ENCODE assay signal across 17 cellular contexts in the genomic region with DNA sequence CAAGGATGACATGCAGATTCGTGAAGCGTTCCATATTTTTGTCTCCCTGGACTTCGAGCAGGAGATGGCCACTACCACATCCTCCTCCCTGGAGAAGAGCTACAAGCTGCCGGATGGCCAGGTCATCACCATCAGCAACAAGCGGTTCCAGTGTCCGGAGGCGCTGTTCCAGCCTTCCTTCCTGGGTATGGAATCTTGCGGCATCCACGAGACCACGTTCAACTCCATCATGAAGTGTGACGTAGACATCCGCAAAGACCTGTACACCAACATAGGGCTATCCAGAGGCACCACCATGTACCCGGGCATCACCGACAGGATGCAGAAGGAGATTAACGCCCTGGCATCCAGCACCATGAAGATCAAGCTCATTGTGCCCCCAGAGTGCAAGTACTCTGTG. TPM values are rescaled to one million over a fixed set of nuclear protein-coding genes. Genes with fewer than 3 reads are reported as not detected.
DNase-seq lines count a peak whose midpoint lies in the region; ATAC-seq and TF ChIP-seq lines count a peak whose summit lies in the region.
"Had no signal": no experiment of that assay in that cellular context is flagged by ENCODE, and none has a peak within 500 bp of the region (broad histone marks: within the 10 kb centered on the region; RNA-seq: fewer than 3 reads in every experiment).

No MANE protein-coding gene starts in this region.

- no peak for ATAC-seq in Right ventricle myocardium superior (ENCODE audit: poor library complexity)
- ATAC-seq in T-helper 17 cell, result no peak
- ATAC-seq in mucosa of descending colon, result no peak
- ATAC-seq: A549; CD8-positive, alpha-beta T cell had no signal

- H3K27me3 Mint-ChIP-seq in IgD-negative memory B cell (no peaks in the 10 kb centered on the region), T-helper 17 cell (no peaks in the 10 kb centered on the region)

- H3K9me3 Mint-ChIP-seq in IgD-negative memory B cell, result no peaks in the 10 kb centered on the region
- H3K9me3 Mint-ChIP-seq: CD14-positive monocyte; CD8-positive, alpha-beta T cell had no signal

- H3K4me1 ChIP-seq in cardiac muscle cell (ENCODE audit: low read depth) (peaks cover 5% of the 10 kb centered on the region), mucosa of descending colon (ENCODE audit: low read depth) (peaks cover 20% of the 10 kb centered on the region)

- H3K4me3 Mint-ChIP-seq in IgD-negative memory B cell, result peak overlapping the region in 3 of 4 donors; percentile 8 to 98 (median 45)
- H3K4me3 Mint-ChIP-seq in T-helper 17 cell, result no peak overlapping the region
- H3K4me3 Mint-ChIP-seq: CD14-positive monocyte had no signal

- H3K36me3 ChIP-seq in cardiac muscle cell (no peaks in the 10 kb centered on the region), mucosa of descending colon (ENCODE audit: low read depth) (no peaks in the 10 kb centered on the region)

- peaks cover 1% of the 10 kb centered on the region for H3K36me3 Mint-ChIP-seq in IgD-negative memory B cell
- peaks cover 2% of the 10 kb centered on the region for H3K36me3 Mint-ChIP-seq in T-helper 17 cell (ENCODE audit: low read depth)

- DNase-seq in cardiac muscle cell (ENCODE audit: low read depth in 1 of 2, low spot score in 1 of 2) (no peak), Right ventricle myocardium superior (no peak), T-helper 17 cell (no peak), posterior vena cava (ENCODE audit: low spot score) (peak; percentile 51), mucosa of descending colon (no peak)
- DNase-seq: CD8-positive, alpha-beta T cell; COR-L47; DMS153; DMS79 treated with DMSO at 0.1 percent for 48 hours; GDM1 had no signal

- no peak overlapping the region for H3K4me3 ChIP-seq in cardiac muscle cell
- H3K4me3 ChIP-seq in mucosa of descending colon, result no peak overlapping the region
- H3K4me3 ChIP-seq: A549, HAP-1 had no signal

- no peak for TF ChIP-seq CTCF in cardiac muscle cell (IDR thresholded peaks at IDR 0.05; ENCODE audit: low read depth, low read length)
- TF ChIP-seq CTCF in mucosa of descending colon (IDR thresholded peaks at IDR 0.05), result no peak

- peak overlapping the region in 2 of 3 donors; percentile 23 to 51 for H3K27ac Mint-ChIP-seq in IgD-negative memory B cell
- peak overlapping the region; percentile 24 for H3K27ac Mint-ChIP-seq in T-helper 17 cell

- H3K9me3 ChIP-seq in cardiac muscle cell (ENCODE audit: low read depth), result no peaks in the 10 kb centered on the region
- no peaks in the 10 kb centered on the region for H3K9me3 ChIP-seq in T-helper 17 cell (ENCODE audit: control insufficient read depth, low read length, poor library complexity, severe bottlenecking)
- no peaks in the 10 kb centered on the region for H3K9me3 ChIP-seq in mucosa of descending colon
- H3K9me3 ChIP-seq: A549, HAP-1 had no signal

- no peaks in the 10 kb centered on the region for H3K27me3 ChIP-seq in cardiac muscle cell

- intact Hi-C loops in Right ventricle myocardium superior (cut with DNase I) (no loop called here), posterior vena cava (cut with DNase I) (no loop called here), mucosa of descending colon (cut with DNase I, micrococcal nuclease) (no loop called here)

- peak overlapping the region; percentile 62 for H3K27ac ChIP-seq in cardiac muscle cell
- H3K27ac ChIP-seq: A549 had no signal

- peaks cover 47 to 55% (median 51%) of the 10 kb centered on the region in 3 donors for H3K4me1 Mint-ChIP-seq in IgD-negative memory B cell
- peaks cover 46% of the 10 kb centered on the region for H3K4me1 Mint-ChIP-seq in T-helper 17 cell

RNA-seq across cellular contexts. Expression of gene TMEM222, which starts 3.3 kb away (rescaled TPM):
- total RNA-seq in cardiac muscle cell (32.1 and 39.6 TPM in 2 replicates), Right ventricle myocardium superior (18.6 TPM), T-helper 17 cell (10 to 100 TPM; 24.8 to 27.0 TPM), posterior vena cava (10 to 100 TPM; 25.0 to 26.7 TPM), mucosa of descending colon (10 to 100 TPM; 30.0 to 30.9 (median 30.8) TPM)
- polyA plus RNA-seq in cardiac muscle cell (55.2 and 60.5 TPM in 2 replicates), IgD-negative memory B cell (68.0 TPM)

RNA-seq across cellular contexts. Expression of gene SYTL1, which starts 16.5 kb away (rescaled TPM):
- total RNA-seq in cardiac muscle cell, result 14.7 and 23.5 TPM in 2 replicates
- 31.8 and 44.1 TPM in 2 replicates for polyA plus RNA-seq in cardiac muscle cell
- 0.43 TPM for total RNA-seq in Right ventricle myocardium superior
- polyA plus RNA-seq in IgD-negative memory B cell, result 130 TPM
- total RNA-seq in T-helper 17 cell, result 100 to 1,000 TPM; 206 to 261 TPM
- total RNA-seq in posterior vena cava, result 1 to 10 TPM; 1.6 to 1.9 TPM
- 1 to 10 TPM; 4.2 to 9.7 (median 8.7) TPM for total RNA-seq in mucosa of descending colon

RNA-seq across cellular contexts. Expression of gene MAP3K6, which starts 41.5 kb away (rescaled TPM):
- total RNA-seq in cardiac muscle cell, result 13.6 and 17.1 TPM in 2 replicates
- 12.7 and 17.8 TPM in 2 replicates for polyA plus RNA-seq in cardiac muscle cell
- 41.0 TPM for total RNA-seq in Right ventricle myocardium superior
- polyA plus RNA-seq in IgD-negative memory B cell, result 3.9 TPM
- 1 to 10 TPM; 3.3 to 4.9 TPM for total RNA-seq in T-helper 17 cell
- total RNA-seq in posterior vena cava, result 10 to 100 TPM; 72.8 to 94.3 TPM
- total RNA-seq in mucosa of descending colon, result 10 to 100 TPM; 18.5 to 38.5 (median 28.5) TPM

RNA-seq across cellular contexts. Expression of gene FCN3, which starts 49.3 kb away (rescaled TPM):
- 0.18 and 3.6 TPM in 2 replicates for total RNA-seq in cardiac muscle cell
- polyA plus RNA-seq in cardiac muscle cell, result 0.81 and 2.9 TPM in 2 replicates
- total RNA-seq in Right ventricle myocardium superior, result 15.8 TPM
- not detected for polyA plus RNA-seq in IgD-negative memory B cell
- not detected for total RNA-seq in T-helper 17 cell
- 10 to 100 TPM; 10.4 to 11.6 TPM for total RNA-seq in posterior vena cava
- total RNA-seq in mucosa of descending colon, result under 1 TPM in 2 of 3 donors, not detected in 1; 0.60 to 0.79 TPM
- total RNA-seq: CD8-positive, alpha-beta T cell; HT-29 had no signal
- polyA plus RNA-seq: A549, AG04450, BJ, CD14-positive monocyte had no signal

RNA-seq across cellular contexts. Expression of gene CD164L2, which starts 57.8 kb away (rescaled TPM):
- total RNA-seq in cardiac muscle cell (0.24 TPM in 1 of 2 replicates, not detected in the other), Right ventricle myocardium superior (not detected), T-helper 17 cell (not detected), posterior vena cava (not detected), mucosa of descending colon (1 to 10 TPM in 1 of 3 donors, under 1 TPM in 2; 0.29 to 1.3 (median 0.51) TPM)
- polyA plus RNA-seq in cardiac muscle cell (0.35 and 0.62 TPM in 2 replicates), IgD-negative memory B cell (not detected)
- total RNA-seq: CD8-positive, alpha-beta T cell; HT-29 had no signal
- polyA plus RNA-seq: A549, AG04450, BJ, CD14-positive monocyte had no signal
